1 cellular context compared by ENCODE assay signal in the genomic region with DNA sequence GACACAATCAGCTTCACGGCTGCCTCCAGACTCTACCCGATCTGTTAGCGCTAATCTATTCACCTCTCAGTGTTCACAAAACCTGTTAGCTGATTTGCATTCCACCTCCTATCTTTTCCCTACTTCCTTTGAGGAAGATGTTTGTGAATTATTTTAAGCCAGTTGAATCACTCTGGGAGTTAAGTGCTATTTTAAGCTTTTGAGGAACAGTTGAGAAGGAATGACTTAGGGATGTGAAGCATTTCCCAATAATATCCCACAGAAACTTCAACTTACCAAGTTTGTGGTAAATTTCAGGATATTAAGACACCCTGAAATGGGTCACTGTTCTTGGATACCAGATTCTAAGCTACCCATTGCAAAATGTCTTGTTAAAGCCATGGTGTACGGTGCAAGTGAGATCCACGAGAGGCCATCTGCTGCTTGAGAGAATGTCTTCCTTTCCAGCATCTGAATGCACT.
TF ChIP-seq lines count a peak whose summit lies in the region.

No MANE protein-coding gene starts in this region.

TF ChIP-seq in K562, 482 proteins besides CTCF, POLR2A, EP300 and RAD21 (continued from another document):
- TF ChIP-seq POU5F1 (IDR thresholded peaks at IDR 0.05; ENCODE audit: borderline replicate concordance, low read depth, low read length, partially characterized antibody) (no peak), GMEB1 (CRISPR knock-in tag; IDR thresholded peaks at IDR 0.05) (0 out of 2 replicates have a peak, but pooled peaks have one; percentile 7), ELF1 (tag; IDR thresholded peaks at IDR 0.05) (no peak), GTF2E2 (tag; IDR thresholded peaks at IDR 0.05) (0 out of 2 replicates have a peak, but pooled peaks have one; percentile 65), ZNF165 (CRISPR knock-in tag; IDR thresholded peaks at IDR 0.05; ENCODE audit: borderline replicate concordance) (no peak), ZKSCAN8 (CRISPR knock-in tag; IDR thresholded peaks at IDR 0.05) (no peak), NCOA6 (IDR thresholded peaks at IDR 0.05) (0 out of 2 replicates have a peak, but pooled peaks have one; percentile 15), STAT5A (IDR thresholded peaks at IDR 0.05; ENCODE audit: borderline replicate concordance, low read length) (no peak), MAFF (IDR thresholded peaks at IDR 0.05; ENCODE audit: low read length) (no peak), ERF (CRISPR knock-in tag; IDR thresholded peaks at IDR 0.05) (no peak), CEBPB (tag; IDR thresholded peaks at IDR 0.05) (peak; percentile 14; the same call in 1 of the 2 replicates), NCOR1 (IDR thresholded peaks at IDR 0.05) (no peak)
- TF ChIP-seq, protein P1, sequence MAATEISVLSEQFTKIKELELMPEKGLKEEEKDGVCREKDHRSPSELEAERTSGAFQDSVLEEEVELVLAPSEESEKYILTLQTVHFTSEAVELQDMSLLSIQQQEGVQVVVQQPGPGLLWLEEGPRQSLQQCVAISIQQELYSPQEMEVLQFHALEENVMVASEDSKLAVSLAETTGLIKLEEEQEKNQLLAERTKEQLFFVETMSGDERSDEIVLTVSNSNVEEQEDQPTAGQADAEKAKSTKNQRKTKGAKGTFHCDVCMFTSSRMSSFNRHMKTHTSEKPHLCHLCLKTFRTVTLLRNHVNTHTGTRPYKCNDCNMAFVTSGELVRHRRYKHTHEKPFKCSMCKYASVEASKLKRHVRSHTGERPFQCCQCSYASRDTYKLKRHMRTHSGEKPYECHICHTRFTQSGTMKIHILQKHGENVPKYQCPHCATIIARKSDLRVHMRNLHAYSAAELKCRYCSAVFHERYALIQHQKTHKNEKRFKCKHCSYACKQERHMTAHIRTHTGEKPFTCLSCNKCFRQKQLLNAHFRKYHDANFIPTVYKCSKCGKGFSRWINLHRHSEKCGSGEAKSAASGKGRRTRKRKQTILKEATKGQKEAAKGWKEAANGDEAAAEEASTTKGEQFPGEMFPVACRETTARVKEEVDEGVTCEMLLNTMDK (IDR thresholded peaks at IDR 0.05; ENCODE audit: borderline replicate concordance, insufficient read depth, low read depth, low read length, poor library complexity, severe bottlenecking), result no peak
- TF ChIP-seq, protein P2, sequence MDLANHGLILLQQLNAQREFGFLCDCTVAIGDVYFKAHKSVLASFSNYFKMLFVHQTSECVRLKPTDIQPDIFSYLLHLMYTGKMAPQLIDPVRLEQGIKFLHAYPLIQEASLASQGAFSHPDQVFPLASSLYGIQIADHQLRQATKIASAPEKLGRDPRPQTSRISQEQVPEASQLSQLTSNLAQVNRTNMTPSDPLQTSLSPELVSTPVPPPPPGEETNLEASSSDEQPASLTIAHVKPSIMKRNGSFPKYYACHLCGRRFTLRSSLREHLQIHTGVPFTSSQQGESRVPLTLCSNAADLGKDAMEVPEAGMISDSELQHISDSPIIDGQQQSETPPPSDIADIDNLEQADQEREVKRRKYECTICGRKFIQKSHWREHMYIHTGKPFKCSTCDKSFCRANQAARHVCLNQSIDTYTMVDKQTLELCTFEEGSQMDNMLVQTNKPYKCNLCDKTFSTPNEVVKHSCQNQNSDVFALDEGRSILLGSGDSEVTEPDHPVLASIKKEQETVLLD (IDR thresholded peaks at IDR 0.05), result no peak
- TF ChIP-seq, protein P3, sequence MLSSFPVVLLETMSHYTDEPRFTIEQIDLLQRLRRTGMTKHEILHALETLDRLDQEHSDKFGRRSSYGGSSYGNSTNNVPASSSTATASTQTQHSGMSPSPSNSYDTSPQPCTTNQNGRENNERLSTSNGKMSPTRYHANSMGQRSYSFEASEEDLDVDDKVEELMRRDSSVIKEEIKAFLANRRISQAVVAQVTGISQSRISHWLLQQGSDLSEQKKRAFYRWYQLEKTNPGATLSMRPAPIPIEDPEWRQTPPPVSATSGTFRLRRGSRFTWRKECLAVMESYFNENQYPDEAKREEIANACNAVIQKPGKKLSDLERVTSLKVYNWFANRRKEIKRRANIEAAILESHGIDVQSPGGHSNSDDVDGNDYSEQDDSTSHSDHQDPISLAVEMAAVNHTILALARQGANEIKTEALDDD (IDR thresholded peaks at IDR 0.05), result peak; percentile 22
TF ChIP-seq in K562: peak in this region for 9.
